In genomic region chr4:38179690-38180299, GRCh38 we compare ENCODE assay signal across 8 cellular contexts.
DNase-seq lines count a peak whose midpoint lies in the region; ATAC-seq and TF ChIP-seq lines count a peak whose summit lies in the region.

No MANE protein-coding gene starts in this region.

- H3K27me3 Mint-ChIP-seq in CD4-positive, alpha-beta T cell: no peaks in the 10 kb centered on the region
- peaks cover 17% of the 10 kb centered on the region for H3K27me3 Mint-ChIP-seq in activated CD4-positive, alpha-beta T cell treated with anti-CD3 and anti-CD28 coated beads, Interleukin-2, amount 10 ng/mL, durations not matched to agents 24 days and 14 days

- POLR2A ChIA-PET in CD4-positive, alpha-beta T cell (lab: Charles Lee): interaction anchor here (0.6 to 1.9 kb wide), 9 partner anchors 47 to 603 kb away, joined by 3 to 5 read pairs (median 3); partner anchors contain the start of gene TLR10

- no peaks in the 10 kb centered on the region for H3K9me3 Mint-ChIP-seq in CD4-positive, alpha-beta T cell
- H3K9me3 Mint-ChIP-seq in activated CD4-positive, alpha-beta T cell treated with anti-CD3 and anti-CD28 coated beads, Interleukin-2, amount 10 ng/mL, durations not matched to agents 24 days and 14 days: no peaks in the 10 kb centered on the region

- no peak overlapping the region for H3K4me3 ChIP-seq in GM23248
- no peak overlapping the region for H3K4me3 ChIP-seq in choroid plexus epithelial cell (ENCODE audit: low read depth, low read length)

- ATAC-seq in CD4-positive, alpha-beta T cell (ENCODE audit: poor library complexity): peak; percentile 62
- ATAC-seq in left lobe of liver (peak; percentile 86), GM18858 (IDR thresholded peaks at IDR 0.05; ENCODE audit: unreplicated experiment) (no peak)

- WGBS in GM23248 (ENCODE audit: low coverage in 1 of 2, low lambda C conversion rate in 2 of 2, missing lambda C conversion rate in 2 of 2), 2 experiments: 39 to 49% methylated on average over 3 of the region's 3 CpGs

- H3K36me3 ChIP-seq in GM23248 (ENCODE audit: low read depth): no peaks in the 10 kb centered on the region

- no peak overlapping the region for H3K4me3 Mint-ChIP-seq in CD4-positive, alpha-beta T cell
- no peak overlapping the region for H3K4me3 Mint-ChIP-seq in activated CD4-positive, alpha-beta T cell treated with anti-CD3 and anti-CD28 coated beads, Interleukin-2, amount 10 ng/mL, durations not matched to agents 24 days and 14 days

- no peaks in the 10 kb centered on the region for H4K20me1 ChIP-seq in GM23248 (ENCODE audit: insufficient read depth)

- H3K27me3 ChIP-seq in CD4-positive, alpha-beta T cell (ENCODE audit: control insufficient read depth, insufficient read depth, low read length): no peaks in the 10 kb centered on the region
- H3K27me3 ChIP-seq in GM23248 (replicated peaks; ENCODE audit: insufficient read depth): no peaks in the 10 kb centered on the region

- H3K9me3 ChIP-seq in CD4-positive, alpha-beta T cell (ENCODE audit: control insufficient read depth, low read length): no peaks in the 10 kb centered on the region
- H3K9me3 ChIP-seq in GM23248 (ENCODE audit: low read depth): no peaks in the 10 kb centered on the region

- TF ChIP-seq CTCF in CD4-positive, alpha-beta T cell (IDR thresholded peaks at IDR 0.05): peak; percentile 99
- TF ChIP-seq CTCF in choroid plexus epithelial cell (conservative IDR thresholded peaks at IDR 0.05; ENCODE audit: low read depth, low read length): peak; percentile 98

- H3K9ac ChIP-seq in GM23248: no peak overlapping the region

- H3K4me1 Mint-ChIP-seq in CD4-positive, alpha-beta T cell (ENCODE audit: low read depth): peaks cover 45% of the 10 kb centered on the region
- H3K4me1 Mint-ChIP-seq in activated CD4-positive, alpha-beta T cell treated with anti-CD3 and anti-CD28 coated beads, Interleukin-2, amount 10 ng/mL, durations not matched to agents 24 days and 14 days: peaks cover 30% of the 10 kb centered on the region

- CTCF ChIA-PET in CD4-positive, alpha-beta T cell (lab: Charles Lee): interaction anchor here (0.6 to 6.8 kb wide), 37 partner anchors 13 to 624 kb away, joined by 3 to 111 read pairs (median 4); partner anchors contain the start of genes TLR1 and TLR10

- H3K79me2 ChIP-seq in GM23248 (ENCODE audit: insufficient read depth): no peaks in the 10 kb centered on the region

- H3K36me3 Mint-ChIP-seq in CD4-positive, alpha-beta T cell (ENCODE audit: low read depth): no peaks in the 10 kb centered on the region
- no peaks in the 10 kb centered on the region for H3K36me3 Mint-ChIP-seq in activated CD4-positive, alpha-beta T cell treated with anti-CD3 and anti-CD28 coated beads, Interleukin-2, amount 10 ng/mL, durations not matched to agents 24 days and 14 days (ENCODE audit: low read depth)

- H3K4me2 ChIP-seq in GM23248 (ENCODE audit: unreplicated experiment): no peak overlapping the region

- DNase-seq in CD4-positive, alpha-beta T cell: peak; percentile 55 to 79 (median 68)
- DNase-seq in GM23248 (peak; percentile 73), NCI-H2196 treated with DMSO at 0.1 percent for 48 hours (lab: John Stamatoyannopoulos, UW; ENCODE audit: unreplicated experiment) (peak; percentile 59), choroid plexus epithelial cell (ENCODE audit: low read depth) (peak; percentile 80), left lobe of liver (ENCODE audit: low spot score) (peak; percentile 84)
- DNase-seq in activated CD4-positive, alpha-beta T cell treated with anti-CD3 and anti-CD28 coated beads, Interleukin-2, amount 10 ng/mL, durations not matched to agents 24 days and 14 days: peak; percentile 92
- DNase-seq in stimulated activated CD4-positive, alpha-beta T cell treated with anti-CD3 and anti-CD28 coated beads, Interleukin-4, amount 100 ng/mL, for 1 hour: peak; percentile 70

- peaks cover 21% of the 10 kb centered on the region for H3K4me1 ChIP-seq in GM23248 (ENCODE audit: insufficient read depth)

- H3K27ac ChIP-seq in CD4-positive, alpha-beta T cell (ENCODE audit: low read depth, low read length): no peak overlapping the region
- peak overlapping the region; percentile 8; the same call in 1 of the 2 replicates for H3K27ac ChIP-seq in GM23248

- H2AFZ ChIP-seq in GM23248: no peak overlapping the region

- no peaks in the 10 kb centered on the region for H3K9me2 ChIP-seq in GM23248 (ENCODE audit: insufficient read depth)

- H3K27ac Mint-ChIP-seq in CD4-positive, alpha-beta T cell: no peak overlapping the region
- no peak overlapping the region for H3K27ac Mint-ChIP-seq in activated CD4-positive, alpha-beta T cell treated with anti-CD3 and anti-CD28 coated beads, Interleukin-2, amount 10 ng/mL, durations not matched to agents 24 days and 14 days

- in situ Hi-C loops in GM23248 (cut with MboI): loop anchor here (10.0 kb wide), 3 partner anchors 105 to 555 kb away; no protein-coding TSS in a partner anchor

- no peaks in the 10 kb centered on the region for H3F3A ChIP-seq in GM23248 (ENCODE audit: insufficient read depth)

- intact Hi-C loops in CD4-positive, alpha-beta T cell (cut with DNase I, micrococcal nuclease): loop anchor here (1.0 to 5.0 kb wide), 10 partner anchors 47 to 678 kb away; partner anchors contain the start of genes TLR10 (in 1 of the 2) and TLR6 (in 1 of the 2)
- intact Hi-C loops in activated CD4-positive, alpha-beta T cell treated with anti-CD3 and anti-CD28 coated beads, Interleukin-2, amount 10 ng/mL, durations not matched to agents 24 days and 14 days (cut with micrococcal nuclease): loop anchor here (1.0 to 2.0 kb wide), 6 partner anchors 47 to 677 kb away; partner anchors contain the start of gene TLR6
